9 cellular contexts compared by ENCODE assay signal in the genomic region with DNA sequence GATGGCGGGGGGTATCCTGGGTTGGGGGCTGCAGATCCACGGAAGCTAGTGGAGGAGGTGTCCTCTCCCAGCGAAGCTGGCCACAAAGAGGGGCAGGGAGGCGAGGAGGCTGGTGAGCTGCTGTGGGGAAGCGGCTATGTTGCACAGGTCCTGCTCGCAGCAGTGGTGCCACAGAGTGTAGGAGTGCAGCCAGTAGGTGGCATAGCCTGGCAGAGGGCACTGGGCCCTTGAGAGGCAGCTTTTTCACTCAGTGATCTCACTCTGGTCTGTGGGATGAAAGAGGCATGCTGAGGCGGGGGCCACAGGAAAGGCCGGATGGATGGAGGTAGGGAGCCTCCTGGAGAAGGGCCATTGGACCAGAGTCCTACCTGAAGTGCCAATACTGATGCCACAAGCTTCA. TPM values are rescaled to one million over a fixed set of nuclear protein-coding genes. Genes with fewer than 3 reads are reported as not detected.
DNase-seq lines count a peak whose midpoint lies in the region; ATAC-seq and TF ChIP-seq lines count a peak whose summit lies in the region.
"Had no signal": no experiment of that assay in that cellular context is flagged by ENCODE, and none has a peak within 500 bp of the region (broad histone marks: within the 10 kb centered on the region; RNA-seq: fewer than 3 reads in every experiment).

No MANE protein-coding gene starts in this region.

- CTCF ChIA-PET in activated B cell treated with CpG ODN at 0.5 μM for 24 hours (lab: Charles Lee) = interaction anchor here (1.1 to 1.9 kb wide), 4 partner anchors 17 to 118 kb away, joined by 3 to 7 read pairs (median 4); a partner anchor contains a TSS

- peak in 1 of 3 donors; percentile 63 for DNase-seq in CD4-positive, CD25-positive, alpha-beta regulatory T cell
- DNase-seq in HFF-Myc (ENCODE audit: extremely low read depth, low read depth) = no peak
- DNase-seq in activated B cell treated with CpG ODN at 0.5 μM for 24 hours = no peak
- no peak for DNase-seq in mesendoderm
- no peak for DNase-seq in hepatic stellate cell (ENCODE audit: low spot score)
- no peak for DNase-seq in activated T-cell treated with anti-CD3 and anti-CD28 coated beads, Interleukin-2, amount 50 U/mL, for 1 hour
- DNase-seq in uterus = no peak
- DNase-seq in effector CD8-positive, alpha-beta T cell (lab: John Stamatoyannopoulos, UW) = no peak

- H3K79me1 ChIP-seq in mesendoderm (ENCODE audit: low read length) = no peaks in the 10 kb centered on the region

- peak overlapping the region in 1 of 3 donors; percentile 65 for H3K27ac Mint-ChIP-seq in CD4-positive, CD25-positive, alpha-beta regulatory T cell
- no peak overlapping the region for H3K27ac Mint-ChIP-seq in activated B cell treated with CpG ODN at 0.5 μM for 24 hours

- peaks cover 11% of the 10 kb centered on the region for H3K4me1 ChIP-seq in CD4-positive, CD25-positive, alpha-beta regulatory T cell (ENCODE audit: control insufficient read depth, insufficient read depth, low read length, poor library complexity, severe bottlenecking)
- peaks cover 18% of the 10 kb centered on the region for H3K4me1 ChIP-seq in mesendoderm (ENCODE audit: control insufficient read depth, low read depth, low read length)
- H3K4me1 ChIP-seq in uterus = no peaks in the 10 kb centered on the region

- no peaks in the 10 kb centered on the region for H3K27me3 ChIP-seq in CD4-positive, CD25-positive, alpha-beta regulatory T cell (ENCODE audit: control insufficient read depth, insufficient read depth, low read length)
- H3K27me3 ChIP-seq in mesendoderm (ENCODE audit: insufficient read depth, low read length, poor library complexity) (no peaks in the 10 kb centered on the region), uterus (no peaks in the 10 kb centered on the region)

- no peaks in the 10 kb centered on the region for H3K9me3 Mint-ChIP-seq in CD4-positive, CD25-positive, alpha-beta regulatory T cell
- no peaks in the 10 kb centered on the region for H3K9me3 Mint-ChIP-seq in activated B cell treated with CpG ODN at 0.5 μM for 24 hours

- H2AK5ac ChIP-seq in mesendoderm (ENCODE audit: low read length) = peak overlapping the region; percentile 15

- no peak overlapping the region for H2BK120ac ChIP-seq in mesendoderm (ENCODE audit: low read depth, low read length)

- H3K18ac ChIP-seq in mesendoderm (ENCODE audit: low read length) = no peak overlapping the region

- no peak overlapping the region for H3K4me2 ChIP-seq in mesendoderm (ENCODE audit: low read length)

- no peak overlapping the region for H2BK5ac ChIP-seq in mesendoderm (ENCODE audit: low read length)

- POLR2A ChIA-PET in activated B cell treated with CpG ODN at 0.5 μM for 24 hours (lab: Charles Lee) = interaction anchor here (0.6 to 2.2 kb wide), 4 partner anchors 8 to 35 kb away, joined by 3 to 6 read pairs (median 4); a partner anchor contains a TSS

- TF ChIP-seq POLR2A in uterus (IDR thresholded peaks at IDR 0.05) = no peak

- H2BK15ac ChIP-seq in mesendoderm (replicated peaks; ENCODE audit: low read depth) = no peak overlapping the region

- peak overlapping the region; percentile 62 for H3K56ac ChIP-seq in mesendoderm (ENCODE audit: low read length)

- H3K9me3 ChIP-seq in CD4-positive, CD25-positive, alpha-beta regulatory T cell (ENCODE audit: control insufficient read depth in 2 of 2, low read length in 2 of 2) = no peaks in the 10 kb centered on the region
- H3K9me3 ChIP-seq in uterus = no peaks in the 10 kb centered on the region

- ATAC-seq in CD4-positive, CD25-positive, alpha-beta regulatory T cell (ENCODE audit: low read depth in 2 of 2) = peak; percentile 57 to 71
- peak; percentile 90 for ATAC-seq in activated B cell treated with CpG ODN at 0.5 μM for 24 hours (ENCODE audit: low read depth)

- H3K4ac ChIP-seq in mesendoderm (ENCODE audit: low read depth, low read length) = no peak overlapping the region

- intact Hi-C loops in activated B cell treated with CpG ODN at 0.5 μM for 24 hours (cut with micrococcal nuclease) (no loop called here), uterus (cut with DNase I; ENCODE audit: low total_unique reads) (no loop called here)

- H3K4me3 Mint-ChIP-seq in CD4-positive, CD25-positive, alpha-beta regulatory T cell = no peak overlapping the region
- no peak overlapping the region for H3K4me3 Mint-ChIP-seq in activated B cell treated with CpG ODN at 0.5 μM for 24 hours

- H3K36me3 Mint-ChIP-seq in CD4-positive, CD25-positive, alpha-beta regulatory T cell = no peaks in the 10 kb centered on the region
- no peaks in the 10 kb centered on the region for H3K36me3 Mint-ChIP-seq in activated B cell treated with CpG ODN at 0.5 μM for 24 hours (ENCODE audit: low read depth)

- no peaks in the 10 kb centered on the region for H3K79me2 ChIP-seq in mesendoderm (ENCODE audit: control insufficient read depth, insufficient read depth, low read length)

- no peak overlapping the region for H4K8ac ChIP-seq in mesendoderm (ENCODE audit: low read depth, low read length)

- WGBS in mesendoderm (ENCODE audit: extremely low coverage, insufficient coverage, low lambda C conversion rate) = no CpG with 5 or more reads among the region's 8 CpGs

- no peaks in the 10 kb centered on the region for H3K36me3 ChIP-seq in CD4-positive, CD25-positive, alpha-beta regulatory T cell (ENCODE audit: control insufficient read depth, insufficient read depth, low read length)
- no peaks in the 10 kb centered on the region for H3K36me3 ChIP-seq in mesendoderm (ENCODE audit: control insufficient read depth, insufficient read depth, low read length)
- no peaks in the 10 kb centered on the region for H3K36me3 ChIP-seq in uterus

- H3K4me1 Mint-ChIP-seq in CD4-positive, CD25-positive, alpha-beta regulatory T cell = peaks cover 0 to 22% (median 10%) of the 10 kb centered on the region in 4 donors
- peaks cover 12% of the 10 kb centered on the region for H3K4me1 Mint-ChIP-seq in activated B cell treated with CpG ODN at 0.5 μM for 24 hours

- peaks cover 5% of the 10 kb centered on the region for H3K27me3 Mint-ChIP-seq in CD4-positive, CD25-positive, alpha-beta regulatory T cell
- no peaks in the 10 kb centered on the region for H3K27me3 Mint-ChIP-seq in activated B cell treated with CpG ODN at 0.5 μM for 24 hours

- peak; percentile 4 for TF ChIP-seq CTCF in HFF-Myc (IDR thresholded peaks at IDR 0.05; ENCODE audit: low read depth, low read length, missing control alignments)
- no peak for TF ChIP-seq CTCF in activated B cell treated with CpG ODN at 0.5 μM for 24 hours (IDR thresholded peaks at IDR 0.05)
- no peak for TF ChIP-seq CTCF in uterus (IDR thresholded peaks at IDR 0.05)

- no peak overlapping the region for H3K4me3 ChIP-seq in CD4-positive, CD25-positive, alpha-beta regulatory T cell (ENCODE audit: low read depth, low read length)
- H3K4me3 ChIP-seq in HFF-Myc (replicated peaks; ENCODE audit: low read depth, low read length) = no peak overlapping the region
- no peak overlapping the region for H3K4me3 ChIP-seq in mesendoderm (ENCODE audit: low read length)
- no peak overlapping the region for H3K4me3 ChIP-seq in uterus

- H3K9ac ChIP-seq in mesendoderm (ENCODE audit: low read length) = no peak overlapping the region

- H3K27ac ChIP-seq in CD4-positive, CD25-positive, alpha-beta regulatory T cell (ENCODE audit: insufficient read depth, low read length, poor library complexity, severe bottlenecking) = no peak overlapping the region
- H3K27ac ChIP-seq in mesendoderm (ENCODE audit: low read depth, low read length) = no peak overlapping the region
- no peak overlapping the region for H3K27ac ChIP-seq in uterus

- H4K5ac ChIP-seq in mesendoderm (ENCODE audit: low read length) = no peak overlapping the region

- no peak overlapping the region for H3K23ac ChIP-seq in mesendoderm (ENCODE audit: low read length)

RNA-seq across cellular contexts. Expression of a gene that starts 2.9 kb away (rescaled TPM):
- not detected for total RNA-seq in CD4-positive, CD25-positive, alpha-beta regulatory T cell
- polyA plus RNA-seq in CD4-positive, CD25-positive, alpha-beta regulatory T cell = not detected
- not detected in 2 replicates for total RNA-seq in activated B cell treated with CpG ODN at 0.5 μM for 24 hours
- 0.80 TPM for polyA plus RNA-seq in mesendoderm (2013, experiment 1 of 2)
- 0.45 TPM for polyA plus RNA-seq in mesendoderm (2013, experiment 2 of 2)
- 1 to 10 TPM in 1 of 4 donors, not detected in 3; 2.0 TPM for total RNA-seq in uterus
- polyA plus RNA-seq: thymus had no signal

RNA-seq across cellular contexts. Expression of a gene that starts 5.6 kb away (rescaled TPM):
- 1.5 TPM for total RNA-seq in CD4-positive, CD25-positive, alpha-beta regulatory T cell
- not detected for polyA plus RNA-seq in CD4-positive, CD25-positive, alpha-beta regulatory T cell
- total RNA-seq in activated B cell treated with CpG ODN at 0.5 μM for 24 hours (not detected in 2 replicates), uterus (not detected)
- not detected for polyA plus RNA-seq in mesendoderm (2013, experiment 1 of 2)
- polyA plus RNA-seq in mesendoderm (2013, experiment 2 of 2) = not detected
- polyA plus RNA-seq: thymus had no signal

RNA-seq across cellular contexts. Expression of a gene that starts 9.2 kb away (rescaled TPM):
- 78.4 TPM for total RNA-seq in CD4-positive, CD25-positive, alpha-beta regulatory T cell
- 10 to 100 TPM; 33.4 to 43.2 (median 35.8) TPM for polyA plus RNA-seq in CD4-positive, CD25-positive, alpha-beta regulatory T cell
- 49.3 and 59.1 TPM in 2 replicates for total RNA-seq in activated B cell treated with CpG ODN at 0.5 μM for 24 hours
- polyA plus RNA-seq in mesendoderm (2013, experiment 1 of 2) = 36.3 TPM
- polyA plus RNA-seq in mesendoderm (2013, experiment 2 of 2) = 34.1 TPM
- 10 to 100 TPM; 25.9 to 50.9 (median 37.9) TPM for total RNA-seq in uterus

RNA-seq across cellular contexts. Expression of a gene that starts 9.2 kb away (rescaled TPM):
- not detected for total RNA-seq in CD4-positive, CD25-positive, alpha-beta regulatory T cell
- not detected for polyA plus RNA-seq in CD4-positive, CD25-positive, alpha-beta regulatory T cell
- total RNA-seq in activated B cell treated with CpG ODN at 0.5 μM for 24 hours (not detected in 2 replicates), uterus (1 to 10 TPM in 1 of 4 donors, not detected in 3; 1.4 TPM)
- 0.51 TPM for polyA plus RNA-seq in mesendoderm (2013, experiment 1 of 2)
- polyA plus RNA-seq in mesendoderm (2013, experiment 2 of 2) = 0.29 TPM

RNA-seq across cellular contexts. Expression of a gene that starts 10.9 kb away (rescaled TPM):
- 10.8 TPM for total RNA-seq in CD4-positive, CD25-positive, alpha-beta regulatory T cell
- polyA plus RNA-seq in CD4-positive, CD25-positive, alpha-beta regulatory T cell = under 1 TPM in 1 of 4 donors, not detected in 3; 0.43 TPM
- 0.12 TPM in 1 of 2 replicates, not detected in the other for total RNA-seq in activated B cell treated with CpG ODN at 0.5 μM for 24 hours
- polyA plus RNA-seq in mesendoderm (2013, experiment 1 of 2) = 0.07 TPM
- 0.07 TPM for polyA plus RNA-seq in mesendoderm (2013, experiment 2 of 2)
- under 1 TPM in 1 of 4 donors, not detected in 3; 0.49 TPM for total RNA-seq in uterus
